ENCODE assay signal across 15 cellular contexts in genomic region chr16:85142771-85143211, GRCh38. TPM values are rescaled to one million over a fixed set of nuclear protein-coding genes. Genes with fewer than 3 reads are reported as not detected.
DNase-seq lines count a peak whose midpoint lies in the region; ATAC-seq and TF ChIP-seq lines count a peak whose summit lies in the region.
"Had no signal": no experiment of that assay in that cellular context is flagged by ENCODE, and none has a peak within 500 bp of the region (broad histone marks: within the 10 kb centered on the region; RNA-seq: fewer than 3 reads in every experiment).

No MANE protein-coding gene starts in this region.

- intact Hi-C loops in Right ventricle myocardium inferior (cut with DNase I): no loop called here
- intact Hi-C loops in heart left ventricle (cut with DNase I): no loop called here
- intact Hi-C loops in natural killer cell (cut with micrococcal nuclease): no loop called here
- intact Hi-C loops in prostate gland (cut with DNase I): no loop called here

- H3K4me1 Mint-ChIP-seq in natural killer cell: peaks cover 18 to 24% of the 10 kb centered on the region in 2 donors
- H3K4me1 Mint-ChIP-seq in natural killer cell treated with Interleukin-12 subunit alpha and Interleukin-12 subunit beta and Interleukin-15 and Interleukin-18, amount 100 ng/mL, for 72 hours (ENCODE audit: low read depth in 2 of 2): peaks cover 11 to 14% of the 10 kb centered on the region in 2 donors

- no peak overlapping the region for H2AFZ ChIP-seq in mesenchymal stem cell (ENCODE audit: low read depth, low read length)

- H3K27ac ChIP-seq in heart left ventricle: peak overlapping the region in 3 of 12 donors; percentile 11 to 37 (median 31)
- H3K27ac ChIP-seq in mesenchymal stem cell (ENCODE audit: low read length, poor library complexity, severe bottlenecking): no peak overlapping the region
- no peak overlapping the region for H3K27ac ChIP-seq in prostate gland
- H3K27ac ChIP-seq: 22Rv1 had no signal

- H3K4me1 ChIP-seq in heart left ventricle (peaks cover 3 to 73% (median 46%) of the 10 kb centered on the region in 12 donors), mesenchymal stem cell (ENCODE audit: control insufficient read depth, insufficient read depth, low read depth, low read length) (peaks cover 16% of the 10 kb centered on the region), prostate gland (replicated peaks) (no peaks in the 10 kb centered on the region)

- H3K4me3 ChIP-seq in heart left ventricle (no peak overlapping the region), mesenchymal stem cell (ENCODE audit: insufficient read depth in 1 of 2, low read depth in 1 of 2, low read length in 2 of 2) (no peak overlapping the region), prostate gland (no peak overlapping the region)

- peaks cover 22% of the 10 kb centered on the region in 2 donors for H3K27me3 Mint-ChIP-seq in natural killer cell (ENCODE audit: low read depth in 2 of 2)
- H3K27me3 Mint-ChIP-seq in natural killer cell treated with Interleukin-12 subunit alpha and Interleukin-12 subunit beta and Interleukin-15 and Interleukin-18, amount 100 ng/mL, for 72 hours: peaks cover 20 to 23% of the 10 kb centered on the region in 2 donors

- no peak overlapping the region for H3K4me2 ChIP-seq in mesenchymal stem cell (ENCODE audit: low read length, poor library complexity, severe bottlenecking)

- H2BK15ac ChIP-seq in mesenchymal stem cell (ENCODE audit: low read depth, poor library complexity, severe bottlenecking): peak overlapping the region; percentile 58

- TF ChIP-seq POLR2A in heart left ventricle (IDR thresholded peaks at IDR 0.05) (no peak), prostate gland (IDR thresholded peaks at IDR 0.05) (no peak)

- no peaks in the 10 kb centered on the region for H3K9me3 Mint-ChIP-seq in natural killer cell
- no peaks in the 10 kb centered on the region for H3K9me3 Mint-ChIP-seq in natural killer cell treated with Interleukin-12 subunit alpha and Interleukin-12 subunit beta and Interleukin-15 and Interleukin-18, amount 100 ng/mL, for 72 hours
- H3K9me3 Mint-ChIP-seq: CD8-positive, alpha-beta memory T cell had no signal

- H3K4ac ChIP-seq in mesenchymal stem cell (ENCODE audit: low read depth in 1 of 2, low read length in 2 of 2): peak overlapping the region in 1 of 2 experiments; percentile 52

- peaks cover 0 to 3% (median 0%) of the 10 kb centered on the region in 12 donors for H3K9me3 ChIP-seq in heart left ventricle
- H3K9me3 ChIP-seq in mesenchymal stem cell (ENCODE audit: control insufficient read depth, low read length): no peaks in the 10 kb centered on the region
- no peaks in the 10 kb centered on the region for H3K9me3 ChIP-seq in prostate gland
- H3K9me3 ChIP-seq: Caco-2 had no signal

- no peak for TF ChIP-seq CTCF in heart left ventricle (IDR thresholded peaks at IDR 0.05)
- TF ChIP-seq CTCF in natural killer cell (IDR thresholded peaks at IDR 0.05): no peak
- TF ChIP-seq CTCF in prostate gland (IDR thresholded peaks at IDR 0.05): no peak

- H3K14ac ChIP-seq in mesenchymal stem cell (ENCODE audit: low read length in 2 of 2): no peak overlapping the region

- no peak overlapping the region for H4K8ac ChIP-seq in mesenchymal stem cell (ENCODE audit: low read length)

- 65 to 87% (median 71%) methylated on average over 14 to 19 of the region's 19 CpGs for WGBS in heart left ventricle, 4 donors
- 89% methylated on average over 19 of the region's 19 CpGs for WGBS in mesenchymal stem cell
- 90% methylated on average over 14 of the region's 19 CpGs for WGBS in prostate gland

- no peaks in the 10 kb centered on the region for H3K36me3 Mint-ChIP-seq in natural killer cell
- no peaks in the 10 kb centered on the region for H3K36me3 Mint-ChIP-seq in natural killer cell treated with Interleukin-12 subunit alpha and Interleukin-12 subunit beta and Interleukin-15 and Interleukin-18, amount 100 ng/mL, for 72 hours
- H3K36me3 Mint-ChIP-seq: CD8-positive, alpha-beta memory T cell had no signal

- no peak overlapping the region for H3K23ac ChIP-seq in mesenchymal stem cell (ENCODE audit: low read length in 2 of 2)

- H3K9ac ChIP-seq in mesenchymal stem cell (ENCODE audit: low read length): no peak overlapping the region

- no peak overlapping the region for H3K4me3 Mint-ChIP-seq in natural killer cell
- H3K4me3 Mint-ChIP-seq in natural killer cell treated with Interleukin-12 subunit alpha and Interleukin-12 subunit beta and Interleukin-15 and Interleukin-18, amount 100 ng/mL, for 72 hours: no peak overlapping the region
- H3K4me3 Mint-ChIP-seq: CD8-positive, alpha-beta memory T cell had no signal

- peak overlapping the region in 1 of 2 donors; percentile 52 for H3K27ac Mint-ChIP-seq in natural killer cell
- H3K27ac Mint-ChIP-seq in natural killer cell treated with Interleukin-12 subunit alpha and Interleukin-12 subunit beta and Interleukin-15 and Interleukin-18, amount 100 ng/mL, for 72 hours: no peak overlapping the region

- H3K79me1 ChIP-seq in mesenchymal stem cell (replicated peaks; ENCODE audit: low read length, poor library complexity, severe bottlenecking): no peaks in the 10 kb centered on the region

- H3K27me3 ChIP-seq in heart left ventricle: no peaks in the 10 kb centered on the region
- peaks cover 0 to 32% of the 10 kb centered on the region in 2 experiments for H3K27me3 ChIP-seq in mesenchymal stem cell (ENCODE audit: control insufficient read depth in 1 of 2, insufficient read depth in 1 of 2, low read length in 2 of 2)
- no peaks in the 10 kb centered on the region for H3K27me3 ChIP-seq in prostate gland (replicated peaks; ENCODE audit: insufficient read depth)

- no peak overlapping the region for H2BK5ac ChIP-seq in mesenchymal stem cell (ENCODE audit: low read depth, low read length, poor library complexity, severe bottlenecking)

- peak overlapping the region; percentile 58 for H2BK120ac ChIP-seq in mesenchymal stem cell (ENCODE audit: low read depth, low read length)

- peak overlapping the region; percentile 34 for H2AK5ac ChIP-seq in mesenchymal stem cell (ENCODE audit: low read length, severe bottlenecking)

- H3K36me3 ChIP-seq in heart left ventricle: no peaks in the 10 kb centered on the region
- no peaks in the 10 kb centered on the region for H3K36me3 ChIP-seq in mesenchymal stem cell (ENCODE audit: control insufficient read depth in 1 of 2, insufficient read depth in 2 of 2, low read depth in 1 of 2, low read length in 2 of 2)
- H3K36me3 ChIP-seq in prostate gland: no peaks in the 10 kb centered on the region

- peak overlapping the region; percentile 46 to 88 for H2BK12ac ChIP-seq in mesenchymal stem cell (ENCODE audit: low read length in 2 of 2)

- H3K18ac ChIP-seq in mesenchymal stem cell (ENCODE audit: low read depth in 1 of 2, low read length in 2 of 2): peak overlapping the region in 1 of 2 experiments; percentile 41

- ATAC-seq in Right ventricle myocardium inferior (no peak), heart left ventricle (no peak), natural killer cell (peak in 2 of 3 donors; percentile 40 to 83), HG03097 (IDR thresholded peaks at IDR 0.05; ENCODE audit: low FRiP score, unreplicated experiment) (no peak)
- no peak for ATAC-seq in natural killer cell treated with Interleukin-12 subunit alpha and Interleukin-12 subunit beta and Interleukin-15 and Interleukin-18, amount 100 ng/mL, for 72 hours
- ATAC-seq: HCT116 had no signal

- H4K91ac ChIP-seq in mesenchymal stem cell (ENCODE audit: low read length): peak overlapping the region; percentile 29

- DNase-seq in Right ventricle myocardium inferior (ENCODE audit: missing footprints): peak; percentile 53
- DNase-seq in heart left ventricle: no peak
- no peak for DNase-seq in natural killer cell
- DNase-seq in natural killer cell treated with Interleukin-12 subunit alpha and Interleukin-12 subunit beta and Interleukin-15 and Interleukin-18, amount 100 ng/mL, for 72 hours (ENCODE audit: low spot score): no peak
- DNase-seq in mesenchymal stem cell: no peak
- DNase-seq in prostate gland (ENCODE audit: low spot score): no peak
- no peak for DNase-seq in KG1 (lab: John Stamatoyannopoulos, UW)
- DNase-seq: Caco-2; CD8-positive, alpha-beta memory T cell; DND-41; GF-D8 had no signal

RNA-seq across cellular contexts. Expression of gene CIBAR2, which starts 30.5 kb away (rescaled TPM):
- total RNA-seq in Right ventricle myocardium inferior (not detected), heart left ventricle (not detected), natural killer cell (not detected), prostate gland (not detected)
- polyA plus RNA-seq in heart left ventricle: not detected
- total RNA-seq in natural killer cell treated with Interleukin-12 subunit alpha and Interleukin-12 subunit beta and Interleukin-15 and Interleukin-18, amount 100 ng/mL, for 72 hours: not detected
- 0.03 TPM for polyA plus RNA-seq in mesenchymal stem cell (2013, experiment 1 of 2)
- polyA plus RNA-seq in mesenchymal stem cell (2013, experiment 2 of 2): 0.07 TPM
- total RNA-seq: A673; Caco-2; CD8-positive, alpha-beta memory T cell had no signal
- polyA plus RNA-seq: CD8-positive, alpha-beta memory T cell had no signal

Comparison
In these comparisons a context has a peak if more than half of its experiments do, and no peak if none do; other contexts are left out.
1. ATAC-seq: peak in natural killer cell (2 of 3); none in Right ventricle myocardium inferior (single experiment), heart left ventricle (0 of 4), natural killer cell treated with Interleukin-12 subunit alpha and Interleukin-12 subunit beta and Interleukin-15 and Interleukin-18, amount 100 ng/mL, for 72 hours (0 of 2) and HG03097 (single experiment).